24 cellular contexts compared by ENCODE assay signal in genomic region chr6:24100336-24100735, GRCh38. TPM values are rescaled to one million over a fixed set of nuclear protein-coding genes. Genes with fewer than 3 reads are reported as not detected.
"Had no signal": no experiment of that assay in that cellular context is flagged by ENCODE, and none has a peak within 500 bp of the region (broad histone marks: within the 10 kb centered on the region; RNA-seq: fewer than 3 reads in every experiment).

No MANE protein-coding gene starts in this region.

- ATAC-seq: K562, SK-N-SH treated with all-trans-retinoic acid at 6 μM for 48 hours, T-helper 17 cell had no signal

- H3K9ac ChIP-seq: KMS-11 had no signal

- H3K4me3 ChIP-seq: K562 had no signal

- FAIRE-seq: K562 had no signal

- H3K27ac ChIP-seq: KMS-11, RWPE1 had no signal

- H3K4me2 ChIP-seq: KMS-11 had no signal

- DNase-seq: Kasumi-1, MM.1S, NCI-H1092 treated with DMSO at 0.1 percent for 48 hours, NCI-H1436, NCI-H1694, NCI-H187 treated with DMSO at 0.1 percent for 48 hours, NCI-H2029 treated with DMSO at 0.1 percent for 48 hours, NCI-H2107, NCI-H345, NCI-H446 treated with DMSO at 0.1 percent for 48 hours, NCI-H510A treated with DMSO at 0.1 percent for 48 hours, NCI-H526, NCI-H748 treated with DMSO at 0.1 percent for 48 hours, SHP77, T-helper 1 cell, T-helper 17 cell had no signal

RNA-seq across cellular contexts. Expression of gene NRSN1, which starts 25.7 kb away (rescaled TPM):
- total RNA-seq: HT1080, K562, M059J, SK-MEL-5, T-helper 17 cell had no signal
- polyA plus RNA-seq: IgD-negative memory B cell, K562 had no signal
